Comparison of ENCODE assay signal across 1 cellular context in genomic region chr5:150143725-150144058, GRCh38.
A peak's percentile ranks its signal among the peaks of the same experiment; 100 is the strongest.
TF ChIP-seq lines count a peak whose summit lies in the region.

No MANE protein-coding gene starts in this region.

TF ChIP-seq in HepG2, 621 proteins besides CTCF, POLR2A, EP300 and RAD21:
- TF ChIP-seq ZNF333 (CRISPR knock-in tag; IDR thresholded peaks at IDR 0.05; ENCODE audit: borderline replicate concordance) (0 out of 2 replicates have a peak, but pooled peaks have one; percentile 16), FOXA3 (CRISPR knock-in tag; IDR thresholded peaks at IDR 0.05) (no peak), ZBTB38 (CRISPR knock-in tag; IDR thresholded peaks at IDR 0.05) (0 out of 2 replicates have a peak, but pooled peaks have one; percentile 13), ARHGAP35 (CRISPR knock-in tag; IDR thresholded peaks at IDR 0.05; ENCODE audit: borderline replicate concordance) (0 out of 2 replicates have a peak, but pooled peaks have one; percentile 4), ZNF644 (CRISPR knock-in tag; IDR thresholded peaks at IDR 0.05; ENCODE audit: low read depth) (no peak), HDAC2 (CRISPR knock-in tag; IDR thresholded peaks at IDR 0.05) (no peak), HMG20B (CRISPR knock-in tag; conservative IDR thresholded peaks at IDR 0.05) (no peak), POGK (CRISPR knock-in tag; conservative IDR thresholded peaks at IDR 0.05) (no peak)
